In genomic region chr16:2043296-2043979, GRCh38 we compare ENCODE assay signal across 15 cellular contexts. TPM values are rescaled to one million over a fixed set of nuclear protein-coding genes. Genes with fewer than 3 reads are reported as not detected.
A peak's percentile ranks its signal among the peaks of the same experiment; 100 is the strongest.
DNase-seq lines count a peak whose midpoint lies in the region; FAIRE-seq and TF ChIP-seq lines count a peak whose summit lies in the region.
"Had no signal": no experiment of that assay in that cellular context is flagged by ENCODE, and none has a peak within 500 bp of the region (broad histone marks: within the 10 kb centered on the region; RNA-seq: fewer than 3 reads in every experiment).

No MANE protein-coding gene starts in this region.

- no peaks in the 10 kb centered on the region for H3K27me3 Mint-ChIP-seq in activated CD4-positive, alpha-beta T cell treated with anti-CD3 and anti-CD28 coated beads, Interleukin-2, amount 10 ng/mL, durations not matched to agents 7 days and 5 days

- no peak overlapping the region for H3K27ac Mint-ChIP-seq in activated CD4-positive, alpha-beta T cell treated with anti-CD3 and anti-CD28 coated beads, Interleukin-2, amount 10 ng/mL, durations not matched to agents 7 days and 5 days
- H3K27ac Mint-ChIP-seq: activated B cell treated with CpG ODN at 0.5 μM for 24 hours had no signal

- H3K4me3 ChIP-seq in epithelial cell of esophagus (ENCODE audit: low read length), result no peak overlapping the region
- H3K4me3 ChIP-seq in spleen, result peak overlapping the region in 1 of 8 donors; percentile 30

- no peak for TF ChIP-seq CTCF in epithelial cell of esophagus (IDR thresholded peaks at IDR 0.05; ENCODE audit: insufficient read depth, low read depth, low read length, missing control alignments)
- no peak for TF ChIP-seq CTCF in spleen (IDR thresholded peaks at IDR 0.05 in 8 of 11, conservative IDR thresholded peaks at IDR 0.05 in 3 of 11)
- no peak for TF ChIP-seq CTCF in D721Med (IDR thresholded peaks at IDR 0.05; ENCODE audit: insufficient read depth, missing control alignments)

- intact Hi-C loops in spleen (cut with DNase I; ENCODE audit: low total_unique reads), result no loop called here

- H3K4me3 Mint-ChIP-seq in activated CD4-positive, alpha-beta T cell treated with anti-CD3 and anti-CD28 coated beads, Interleukin-2, amount 10 ng/mL, durations not matched to agents 7 days and 5 days, result no peak overlapping the region
- H3K4me3 Mint-ChIP-seq: activated B cell treated with CpG ODN at 0.5 μM for 24 hours had no signal

- DNase-seq in DMS153 (lab: John Stamatoyannopoulos, UW) (peak; percentile 84), NCI-H2196 (lab: John Stamatoyannopoulos, UW; ENCODE audit: unreplicated experiment) (peak; percentile 88), epithelial cell of esophagus (ENCODE audit: low read depth) (peak; percentile 42), spleen (no peak), NCI-H526 treated with DMSO at 0.1 percent for 48 hours (lab: John Stamatoyannopoulos, UW) (no peak), D721Med (ENCODE audit: insufficient read length, low spot score) (no peak)
- DNase-seq in activated CD4-positive, alpha-beta T cell treated with anti-CD3 and anti-CD28 coated beads, Interleukin-2, amount 10 ng/mL, durations not matched to agents 7 days and 5 days, result no peak
- DNase-seq: activated B cell treated with CpG ODN at 0.5 μM for 24 hours; activated CD8-positive, alpha-beta memory T cell treated with anti-CD3 and anti-CD28 coated beads, Interleukin-2, amount 50 U/mL, for 48 hours; erythroblast; NK-92 treated with Interleukin-12 subunit alpha and Interleukin-12 subunit beta, amount 100 ng/mL, for 24 hours; SK-N-SH; stimulated activated CD4-positive, alpha-beta T cell treated with anti-CD3 and anti-CD28 coated beads, Interleukin-1b, Interleukin-23, amount 100 ng/mL, for 48 hours had no signal

- peaks cover 14% of the 10 kb centered on the region for H3K4me1 Mint-ChIP-seq in activated CD4-positive, alpha-beta T cell treated with anti-CD3 and anti-CD28 coated beads, Interleukin-2, amount 10 ng/mL, durations not matched to agents 7 days and 5 days

- no peak for TF ChIP-seq POLR2A in spleen (IDR thresholded peaks at IDR 0.05)

- H3K27ac ChIP-seq in spleen, result peak overlapping the region in 7 of 8 donors; percentile 33 to 81 (median 64)

- H3K36me3 Mint-ChIP-seq in activated CD4-positive, alpha-beta T cell treated with anti-CD3 and anti-CD28 coated beads, Interleukin-2, amount 10 ng/mL, durations not matched to agents 7 days and 5 days (ENCODE audit: low read depth), result no peaks in the 10 kb centered on the region

- POLR2A ChIA-PET in activated CD4-positive, alpha-beta T cell treated with anti-CD3 and anti-CD28 coated beads, Interleukin-2, amount 10 ng/mL, durations not matched to agents 7 days and 5 days (lab: Charles Lee), result no interaction called here

- H3K36me3 ChIP-seq in spleen, result peaks cover 0 to 23% (median 0%) of the 10 kb centered on the region in 6 donors

- no peak for FAIRE-seq in D721Med (lab: Jason Lieb, UNC)

- CTCF ChIA-PET in activated CD4-positive, alpha-beta T cell treated with anti-CD3 and anti-CD28 coated beads, Interleukin-2, amount 10 ng/mL, durations not matched to agents 7 days and 5 days (lab: Charles Lee), result no interaction called here

- peaks cover 52 to 95% (median 85%) of the 10 kb centered on the region in 6 donors for H3K4me1 ChIP-seq in spleen

- 61 to 84% (median 66%) methylated on average over 7 to 16 of the region's 16 CpGs for WGBS in spleen, 5 donors

- H3K27me3 ChIP-seq in spleen (replicated peaks in 1 of 7), result no peaks in the 10 kb centered on the region

- no peaks in the 10 kb centered on the region for H3K9me3 Mint-ChIP-seq in activated CD4-positive, alpha-beta T cell treated with anti-CD3 and anti-CD28 coated beads, Interleukin-2, amount 10 ng/mL, durations not matched to agents 7 days and 5 days
- H3K9me3 Mint-ChIP-seq: activated B cell treated with CpG ODN at 0.5 μM for 24 hours; activated naive CD4-positive, alpha-beta T cell treated with anti-CD3 and anti-CD28 coated beads, Interleukin-2, amount 50 U/mL, for 72 hours had no signal

- H3K9me3 ChIP-seq in spleen, result no peaks in the 10 kb centered on the region
- H3K9me3 ChIP-seq: SK-N-SH had no signal

RNA-seq across cellular contexts. Expression of gene NTHL1, which starts 4.2 kb away (rescaled TPM):
- 10 to 100 TPM in 6 of 7 donors, 1 to 10 TPM in 1; 9.6 to 29.6 (median 20.0) TPM for total RNA-seq in spleen
- 10 to 100 TPM; 31.3 to 52.1 (median 37.0) TPM for polyA plus RNA-seq in spleen
- total RNA-seq in activated CD4-positive, alpha-beta T cell treated with anti-CD3 and anti-CD28 coated beads, Interleukin-2, amount 10 ng/mL, durations not matched to agents 7 days and 5 days, result 10 to 100 TPM; 23.8 to 34.4 TPM

RNA-seq across cellular contexts. Expression of gene TSC2, which starts 4.3 kb away (rescaled TPM):
- 100 to 1,000 TPM in 4 of 7 donors, 10 to 100 TPM in 3; 63.8 to 185 (median 103) TPM for total RNA-seq in spleen
- polyA plus RNA-seq in spleen, result 10 to 100 TPM; 20.7 to 82.0 (median 53.3) TPM
- total RNA-seq in activated CD4-positive, alpha-beta T cell treated with anti-CD3 and anti-CD28 coated beads, Interleukin-2, amount 10 ng/mL, durations not matched to agents 7 days and 5 days, result 100 to 1,000 TPM; 112 to 115 TPM

RNA-seq across cellular contexts. Expression of gene NHERF2, which starts 16.7 kb away (rescaled TPM):
- total RNA-seq in spleen, result 100 to 1,000 TPM in 4 of 7 donors, 10 to 100 TPM in 3; 62.4 to 179 (median 126) TPM
- 100 to 1,000 TPM in 1 of 3 donors, 10 to 100 TPM in 2; 64.6 to 218 (median 71.2) TPM for polyA plus RNA-seq in spleen
- 1 to 10 TPM; 1.1 to 1.4 TPM for total RNA-seq in activated CD4-positive, alpha-beta T cell treated with anti-CD3 and anti-CD28 coated beads, Interleukin-2, amount 10 ng/mL, durations not matched to agents 7 days and 5 days

RNA-seq across cellular contexts. Expression of gene NPW, which starts 23.9 kb away (rescaled TPM):
- 1 to 10 TPM in 1 of 7 donors, under 1 TPM in 3, not detected in 3; 0.51 to 1.9 (median 0.89) TPM for total RNA-seq in spleen
- polyA plus RNA-seq in spleen, result 1 to 10 TPM in 2 of 3 donors, under 1 TPM in 1; 0.30 to 2.5 (median 2.3) TPM
- total RNA-seq in activated CD4-positive, alpha-beta T cell treated with anti-CD3 and anti-CD28 coated beads, Interleukin-2, amount 10 ng/mL, durations not matched to agents 7 days and 5 days, result under 1 TPM; 0.42 to 0.69 TPM
- total RNA-seq: posterior vena cava had no signal

RNA-seq across cellular contexts. Expression of gene ZNF598, which starts 33.8 kb away (rescaled TPM):
- total RNA-seq in spleen, result 10 to 100 TPM; 34.6 to 56.2 (median 47.2) TPM
- polyA plus RNA-seq in spleen, result 10 to 100 TPM; 21.8 to 45.5 (median 29.0) TPM
- total RNA-seq in activated CD4-positive, alpha-beta T cell treated with anti-CD3 and anti-CD28 coated beads, Interleukin-2, amount 10 ng/mL, durations not matched to agents 7 days and 5 days, result 10 to 100 TPM; 56.3 to 56.5 TPM

Comparison
In these comparisons a context has a peak if more than half of its experiments do, and no peak if none do; other contexts are left out.
1. DNase-seq: peak in DMS153 (single experiment), NCI-H2196 (single experiment) and epithelial cell of esophagus (single experiment); none in spleen (single experiment), NCI-H526 treated with DMSO at 0.1 percent for 48 hours (single experiment), D721Med (single experiment) and activated CD4-positive, alpha-beta T cell treated with anti-CD3 and anti-CD28 coated beads, Interleukin-2, amount 10 ng/mL, durations not matched to agents 7 days and 5 days (single experiment).
2. RNA of gene NHERF2, which starts 16.7 kb away (total RNA-seq): 62.4 to 179 TPM in spleen; 1.1 to 1.4 TPM in activated CD4-positive, alpha-beta T cell treated with anti-CD3 and anti-CD28 coated beads, Interleukin-2, amount 10 ng/mL, durations not matched to agents 7 days and 5 days; every median in the first group is over 10 times any median in the second.